1 cellular context compared by ENCODE assay signal in the genomic region with DNA sequence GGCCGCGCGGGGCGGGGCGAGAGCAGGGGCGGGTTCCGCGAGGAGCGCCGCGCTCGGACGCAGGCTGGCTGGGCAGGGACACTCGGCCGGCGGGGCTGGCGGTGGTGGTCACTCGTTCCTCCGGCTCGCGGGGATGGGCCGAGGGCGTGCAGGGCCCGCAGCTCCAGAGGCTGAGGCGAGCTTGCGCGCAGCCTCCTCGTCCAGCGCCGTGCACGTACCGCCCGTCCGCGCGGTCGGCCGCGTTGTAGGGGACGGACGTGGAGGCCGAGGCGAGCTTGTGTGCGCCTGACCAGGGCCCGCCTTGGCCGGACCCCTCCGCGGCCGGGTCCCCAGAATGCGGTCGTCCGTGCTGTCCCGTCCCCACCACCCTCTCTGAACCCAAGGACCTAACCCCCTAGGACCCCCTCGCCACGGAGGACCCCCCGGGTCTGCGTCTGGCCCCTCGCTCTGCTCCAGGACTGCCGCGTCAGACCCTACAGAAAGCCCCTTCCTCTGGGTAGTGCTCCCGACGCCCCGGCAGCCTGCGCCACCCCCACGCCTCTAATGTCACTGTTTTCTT.
A peak's percentile ranks its signal among the peaks of the same experiment; 100 is the strongest.
TF ChIP-seq lines count a peak whose summit lies in the region.

No MANE protein-coding gene starts in this region.

TF ChIP-seq in HepG2, 621 proteins besides CTCF, POLR2A, EP300 and RAD21 (continued from another document):
- TF ChIP-seq, protein P1, sequence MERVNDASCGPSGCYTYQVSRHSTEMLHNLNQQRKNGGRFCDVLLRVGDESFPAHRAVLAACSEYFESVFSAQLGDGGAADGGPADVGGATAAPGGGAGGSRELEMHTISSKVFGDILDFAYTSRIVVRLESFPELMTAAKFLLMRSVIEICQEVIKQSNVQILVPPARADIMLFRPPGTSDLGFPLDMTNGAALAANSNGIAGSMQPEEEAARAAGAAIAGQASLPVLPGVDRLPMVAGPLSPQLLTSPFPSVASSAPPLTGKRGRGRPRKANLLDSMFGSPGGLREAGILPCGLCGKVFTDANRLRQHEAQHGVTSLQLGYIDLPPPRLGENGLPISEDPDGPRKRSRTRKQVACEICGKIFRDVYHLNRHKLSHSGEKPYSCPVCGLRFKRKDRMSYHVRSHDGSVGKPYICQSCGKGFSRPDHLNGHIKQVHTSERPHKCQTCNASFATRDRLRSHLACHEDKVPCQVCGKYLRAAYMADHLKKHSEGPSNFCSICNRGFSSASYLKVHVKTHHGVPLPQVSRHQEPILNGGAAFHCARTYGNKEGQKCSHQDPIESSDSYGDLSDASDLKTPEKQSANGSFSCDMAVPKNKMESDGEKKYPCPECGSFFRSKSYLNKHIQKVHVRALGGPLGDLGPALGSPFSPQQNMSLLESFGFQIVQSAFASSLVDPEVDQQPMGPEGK (CRISPR knock-in tag; IDR thresholded peaks at IDR 0.05), result no peak
- 0 out of 2 replicates have a peak, but pooled peaks have one; percentile 4 for TF ChIP-seq TAF1 (CRISPR knock-in tag; IDR thresholded peaks at IDR 0.05)
- TF ChIP-seq, protein P2, sequence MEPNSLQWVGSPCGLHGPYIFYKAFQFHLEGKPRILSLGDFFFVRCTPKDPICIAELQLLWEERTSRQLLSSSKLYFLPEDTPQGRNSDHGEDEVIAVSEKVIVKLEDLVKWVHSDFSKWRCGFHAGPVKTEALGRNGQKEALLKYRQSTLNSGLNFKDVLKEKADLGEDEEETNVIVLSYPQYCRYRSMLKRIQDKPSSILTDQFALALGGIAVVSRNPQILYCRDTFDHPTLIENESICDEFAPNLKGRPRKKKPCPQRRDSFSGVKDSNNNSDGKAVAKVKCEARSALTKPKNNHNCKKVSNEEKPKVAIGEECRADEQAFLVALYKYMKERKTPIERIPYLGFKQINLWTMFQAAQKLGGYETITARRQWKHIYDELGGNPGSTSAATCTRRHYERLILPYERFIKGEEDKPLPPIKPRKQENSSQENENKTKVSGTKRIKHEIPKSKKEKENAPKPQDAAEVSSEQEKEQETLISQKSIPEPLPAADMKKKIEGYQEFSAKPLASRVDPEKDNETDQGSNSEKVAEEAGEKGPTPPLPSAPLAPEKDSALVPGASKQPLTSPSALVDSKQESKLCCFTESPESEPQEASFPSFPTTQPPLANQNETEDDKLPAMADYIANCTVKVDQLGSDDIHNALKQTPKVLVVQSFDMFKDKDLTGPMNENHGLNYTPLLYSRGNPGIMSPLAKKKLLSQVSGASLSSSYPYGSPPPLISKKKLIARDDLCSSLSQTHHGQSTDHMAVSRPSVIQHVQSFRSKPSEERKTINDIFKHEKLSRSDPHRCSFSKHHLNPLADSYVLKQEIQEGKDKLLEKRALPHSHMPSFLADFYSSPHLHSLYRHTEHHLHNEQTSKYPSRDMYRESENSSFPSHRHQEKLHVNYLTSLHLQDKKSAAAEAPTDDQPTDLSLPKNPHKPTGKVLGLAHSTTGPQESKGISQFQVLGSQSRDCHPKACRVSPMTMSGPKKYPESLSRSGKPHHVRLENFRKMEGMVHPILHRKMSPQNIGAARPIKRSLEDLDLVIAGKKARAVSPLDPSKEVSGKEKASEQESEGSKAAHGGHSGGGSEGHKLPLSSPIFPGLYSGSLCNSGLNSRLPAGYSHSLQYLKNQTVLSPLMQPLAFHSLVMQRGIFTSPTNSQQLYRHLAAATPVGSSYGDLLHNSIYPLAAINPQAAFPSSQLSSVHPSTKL (CRISPR knock-in tag; IDR thresholded peaks at IDR 0.05), result no peak
- TF ChIP-seq, protein P3, sequence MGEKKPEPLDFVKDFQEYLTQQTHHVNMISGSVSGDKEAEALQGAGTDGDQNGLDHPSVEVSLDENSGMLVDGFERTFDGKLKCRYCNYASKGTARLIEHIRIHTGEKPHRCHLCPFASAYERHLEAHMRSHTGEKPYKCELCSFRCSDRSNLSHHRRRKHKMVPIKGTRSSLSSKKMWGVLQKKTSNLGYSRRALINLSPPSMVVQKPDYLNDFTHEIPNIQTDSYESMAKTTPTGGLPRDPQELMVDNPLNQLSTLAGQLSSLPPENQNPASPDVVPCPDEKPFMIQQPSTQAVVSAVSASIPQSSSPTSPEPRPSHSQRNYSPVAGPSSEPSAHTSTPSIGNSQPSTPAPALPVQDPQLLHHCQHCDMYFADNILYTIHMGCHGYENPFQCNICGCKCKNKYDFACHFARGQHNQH (CRISPR knock-in tag; IDR thresholded peaks at IDR 0.05), result no peak
- TF ChIP-seq SMAD1 (CRISPR knock-in tag; IDR thresholded peaks at IDR 0.05; ENCODE audit: borderline replicate concordance, low read depth), result no peak
- TF ChIP-seq ARHGAP35 (CRISPR knock-in tag; IDR thresholded peaks at IDR 0.05; ENCODE audit: borderline replicate concordance), result no peak
- TF ChIP-seq ATM (IDR thresholded peaks at IDR 0.05; ENCODE audit: borderline replicate concordance), result no peak
- no peak for TF ChIP-seq PRMT3 (CRISPR knock-in tag; IDR thresholded peaks at IDR 0.05; ENCODE audit: borderline replicate concordance, low read depth)
- TF ChIP-seq RBM39 (IDR thresholded peaks at IDR 0.05; ENCODE audit: low read depth, low read length, poor library complexity, severe bottlenecking), result peak; percentile 47
- no peak for TF ChIP-seq MYNN (CRISPR knock-in tag; IDR thresholded peaks at IDR 0.05; ENCODE audit: low read depth)
- TF ChIP-seq ZIK1 (CRISPR knock-in tag; IDR thresholded peaks at IDR 0.05; ENCODE audit: borderline replicate concordance, low read depth), result 0 out of 2 replicates have a peak, but pooled peaks have one; percentile 10
- no peak for TF ChIP-seq KMT2A (CRISPR knock-in tag; IDR thresholded peaks at IDR 0.05)
- TF ChIP-seq, protein P4, sequence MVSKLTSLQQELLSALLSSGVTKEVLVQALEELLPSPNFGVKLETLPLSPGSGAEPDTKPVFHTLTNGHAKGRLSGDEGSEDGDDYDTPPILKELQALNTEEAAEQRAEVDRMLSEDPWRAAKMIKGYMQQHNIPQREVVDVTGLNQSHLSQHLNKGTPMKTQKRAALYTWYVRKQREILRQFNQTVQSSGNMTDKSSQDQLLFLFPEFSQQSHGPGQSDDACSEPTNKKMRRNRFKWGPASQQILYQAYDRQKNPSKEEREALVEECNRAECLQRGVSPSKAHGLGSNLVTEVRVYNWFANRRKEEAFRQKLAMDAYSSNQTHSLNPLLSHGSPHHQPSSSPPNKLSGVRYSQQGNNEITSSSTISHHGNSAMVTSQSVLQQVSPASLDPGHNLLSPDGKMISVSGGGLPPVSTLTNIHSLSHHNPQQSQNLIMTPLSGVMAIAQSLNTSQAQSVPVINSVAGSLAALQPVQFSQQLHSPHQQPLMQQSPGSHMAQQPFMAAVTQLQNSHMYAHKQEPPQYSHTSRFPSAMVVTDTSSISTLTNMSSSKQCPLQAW (CRISPR knock-in tag; IDR thresholded peaks at IDR 0.05), result no peak
- TF ChIP-seq, protein P5, sequence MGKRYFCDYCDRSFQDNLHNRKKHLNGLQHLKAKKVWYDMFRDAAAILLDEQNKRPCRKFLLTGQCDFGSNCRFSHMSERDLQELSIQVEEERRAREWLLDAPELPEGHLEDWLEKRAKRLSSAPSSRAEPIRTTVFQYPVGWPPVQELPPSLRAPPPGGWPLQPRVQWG (CRISPR knock-in tag; IDR thresholded peaks at IDR 0.05; ENCODE audit: borderline replicate concordance, low read depth), result no peak
- TF ChIP-seq SPEN (CRISPR knock-in tag; IDR thresholded peaks at IDR 0.05; ENCODE audit: low read depth), result 0 out of 2 replicates have a peak, but pooled peaks have one; percentile 10
- TF ChIP-seq ZNF776 (CRISPR knock-in tag; IDR thresholded peaks at IDR 0.05), result peak; percentile 9; the same call in 1 of the 2 replicates
- no peak for TF ChIP-seq MED1 (CRISPR knock-in tag; IDR thresholded peaks at IDR 0.05)
- no peak for TF ChIP-seq RFX3 (CRISPR knock-in tag; IDR thresholded peaks at IDR 0.05)
TF ChIP-seq in HepG2: peak in this region for 7.
